In genomic region chr1:37650721-37651120, GRCh38 we compare ENCODE assay signal across 12 cellular contexts. TPM values are rescaled to one million over a fixed set of nuclear protein-coding genes. Genes with fewer than 3 reads are reported as not detected.
"Had no signal": no experiment of that assay in that cellular context is flagged by ENCODE, and none has a peak within 500 bp of the region (broad histone marks: within the 10 kb centered on the region; RNA-seq: fewer than 3 reads in every experiment).

No MANE protein-coding gene starts in this region.

- H2AFZ ChIP-seq: GM23338 had no signal

- H3K27ac ChIP-seq: KMS-11 had no signal

- H3K27ac Mint-ChIP-seq: GM23338, H9, HFFc6 had no signal

- H3K9ac ChIP-seq: KMS-11 had no signal

- H3K9me3 Mint-ChIP-seq: GM23338, H9, HFFc6 had no signal

- H3K4me3 ChIP-seq: GM23338 had no signal

- H3K4me2 ChIP-seq: GM23338, KMS-11 had no signal

- H3K4me3 Mint-ChIP-seq: GM23338, H9, HFFc6 had no signal

- DNase-seq: H9, HCEC 1CT, HFFc6, IMR-90, Karpas-422, KBM-7 had no signal

- FAIRE-seq: H1, H54, HTR-8/SVneo had no signal

RNA-seq across cellular contexts. Expression of gene RSPO1, which starts 16.0 kb away (rescaled TPM):
- total RNA-seq: GM23338, H1, HFFc6, HT-29, IMR-90 had no signal
- polyA plus RNA-seq: IMR-90 had no signal
